In genomic region chr16:24736758-24737157, GRCh38 we compare ENCODE assay signal across 7 cellular contexts. TPM values are rescaled to one million over a fixed set of nuclear protein-coding genes. Genes with fewer than 3 reads are reported as not detected.
DNase-seq lines count a peak whose midpoint lies in the region; ATAC-seq and TF ChIP-seq lines count a peak whose summit lies in the region.

No MANE protein-coding gene starts in this region.

- H3K27me3 ChIP-seq in KMS-11 (ENCODE audit: insufficient read depth, low read depth) = no peaks in the 10 kb centered on the region; the same call in 1 of the 2 replicates
- H3K27me3 ChIP-seq in SU-DHL-6 (ENCODE audit: low read length) = no peaks in the 10 kb centered on the region
- H3K27me3 ChIP-seq in gastroesophageal sphincter = no peaks in the 10 kb centered on the region
- no peaks in the 10 kb centered on the region for H3K27me3 ChIP-seq in subcutaneous abdominal adipose tissue (ENCODE audit: control insufficient read depth in 5 of 5, insufficient read depth in 4 of 5, low read length in 5 of 5)

- H3K79me2 ChIP-seq in KMS-11 (ENCODE audit: insufficient read depth, low read depth) = peaks cover 100% of the 10 kb centered on the region
- H3K79me2 ChIP-seq in SU-DHL-6 (ENCODE audit: insufficient read depth, low read length) = peaks cover 100% of the 10 kb centered on the region

- H2AFZ ChIP-seq in KMS-11 (ENCODE audit: low read depth) = no peak overlapping the region
- H2AFZ ChIP-seq in SU-DHL-6 (ENCODE audit: low read depth, low read length, severe bottlenecking) = no peak overlapping the region

- peaks cover 60% of the 10 kb centered on the region for H3K4me1 ChIP-seq in KMS-11 (ENCODE audit: low read depth, poor library complexity, severe bottlenecking)
- peaks cover 47 to 100% (median 47%) of the 10 kb centered on the region in 3 donors for H3K4me1 ChIP-seq in gastroesophageal sphincter
- H3K4me1 ChIP-seq in subcutaneous abdominal adipose tissue (ENCODE audit: control insufficient read depth in 5 of 5, insufficient read depth in 5 of 5, low read length in 5 of 5) = peaks cover 5 to 98% (median 91%) of the 10 kb centered on the region in 5 donors

- H3K4me2 ChIP-seq in KMS-11 (peak overlapping the region; percentile 25; the same call in 1 of the 2 replicates), SU-DHL-6 (ENCODE audit: low read depth, low read length, poor library complexity, severe bottlenecking) (peak overlapping the region; percentile 24)

- ATAC-seq in gastroesophageal sphincter = no peak

- H3K4me3 ChIP-seq in KMS-11 (IDR thresholded peaks at IDR 0.05; ENCODE audit: insufficient read depth, low read depth, low read length) (no peak overlapping the region), SU-DHL-6 (ENCODE audit: insufficient read depth, low read length, poor library complexity, severe bottlenecking) (no peak overlapping the region), gastroesophageal sphincter (no peak overlapping the region), subcutaneous abdominal adipose tissue (ENCODE audit: low read depth in 1 of 5, low read length in 5 of 5) (no peak overlapping the region)

- H3K36me3 ChIP-seq in KMS-11 (ENCODE audit: insufficient read depth) (no peaks in the 10 kb centered on the region), SU-DHL-6 (ENCODE audit: low read length) (peaks cover 10% of the 10 kb centered on the region), gastroesophageal sphincter (peaks cover 0 to 10% of the 10 kb centered on the region in 2 donors), subcutaneous abdominal adipose tissue (ENCODE audit: control insufficient read depth in 5 of 5, insufficient read depth in 5 of 5, low read length in 5 of 5) (peaks cover 0 to 15% (median 4%) of the 10 kb centered on the region in 5 donors)

- TF ChIP-seq EP300 in gastroesophageal sphincter (IDR thresholded peaks at IDR 0.05) = no peak

- DNase-seq in retina (no peak), NCI-H2107 treated with DMSO at 0.1 percent for 48 hours (lab: John Stamatoyannopoulos, UW; ENCODE audit: unreplicated experiment) (no peak), UCSD-AML1 (lab: John Stamatoyannopoulos, UW; ENCODE audit: unreplicated experiment) (no peak)

- TF ChIP-seq POLR2A in gastroesophageal sphincter (IDR thresholded peaks at IDR 0.05) = no peak

- WGBS in gastroesophageal sphincter (ENCODE audit: low coverage in 1 of 2), 2 donors = 51% methylated on average over 5 of the region's 5 CpGs

- H3K9ac ChIP-seq in KMS-11 = no peak overlapping the region
- H3K9ac ChIP-seq in SU-DHL-6 (ENCODE audit: low read length) = no peak overlapping the region
- peak overlapping the region in 2 of 5 donors; percentile 35 to 41 for H3K9ac ChIP-seq in subcutaneous abdominal adipose tissue (ENCODE audit: low read length in 5 of 5)

- H4K20me1 ChIP-seq in KMS-11 (ENCODE audit: insufficient read depth) = peaks cover 58% of the 10 kb centered on the region
- H4K20me1 ChIP-seq in SU-DHL-6 (ENCODE audit: low read depth, low read length) = peaks cover 25% of the 10 kb centered on the region

- no peaks in the 10 kb centered on the region for H3K9me2 ChIP-seq in SU-DHL-6 (replicated peaks; ENCODE audit: insufficient read depth, low read length)

- TF ChIP-seq CTCF in KMS-11 (conservative IDR thresholded peaks at IDR 0.05; ENCODE audit: low read depth, low read length) (no peak), SU-DHL-6 (IDR thresholded peaks at IDR 0.05; ENCODE audit: insufficient read depth, low read length, poor library complexity, severe bottlenecking) (no peak), gastroesophageal sphincter (IDR thresholded peaks at IDR 0.05) (no peak)

- H3K27ac ChIP-seq in KMS-11 = no peak overlapping the region; the same call in 1 of the 2 replicates
- H3K27ac ChIP-seq in SU-DHL-6 (ENCODE audit: low read depth, low read length) = no peak overlapping the region
- H3K27ac ChIP-seq in gastroesophageal sphincter = peak overlapping the region; percentile 65 to 97 (median 83)
- peak overlapping the region; percentile 96 for H3K27ac ChIP-seq in subcutaneous abdominal adipose tissue (ENCODE audit: low read depth, low read length)

- no peaks in the 10 kb centered on the region for H3K9me3 ChIP-seq in SU-DHL-6 (ENCODE audit: insufficient read depth, low read length)
- H3K9me3 ChIP-seq in gastroesophageal sphincter = no peaks in the 10 kb centered on the region
- H3K9me3 ChIP-seq in subcutaneous abdominal adipose tissue (ENCODE audit: control insufficient read depth in 5 of 5, low read length in 5 of 5) = no peaks in the 10 kb centered on the region

- peaks cover 10% of the 10 kb centered on the region for H3F3A ChIP-seq in SU-DHL-6 (ENCODE audit: insufficient read depth)

RNA-seq across cellular contexts. Expression of gene TNRC6A, which starts 7.3 kb away (rescaled TPM):
- total RNA-seq in gastroesophageal sphincter = 10 to 100 TPM; 33.4 to 71.1 (median 58.6) TPM

Comparison
In these comparisons a context has a peak if more than half of its experiments do, and no peak if none do; other contexts are left out.
1. H3K27ac ChIP-seq: peak in gastroesophageal sphincter (4 of 4) and subcutaneous abdominal adipose tissue (single experiment); none in KMS-11 (single experiment) and SU-DHL-6 (single experiment).